ENCODE assay signal across 10 cellular contexts in the genomic region with DNA sequence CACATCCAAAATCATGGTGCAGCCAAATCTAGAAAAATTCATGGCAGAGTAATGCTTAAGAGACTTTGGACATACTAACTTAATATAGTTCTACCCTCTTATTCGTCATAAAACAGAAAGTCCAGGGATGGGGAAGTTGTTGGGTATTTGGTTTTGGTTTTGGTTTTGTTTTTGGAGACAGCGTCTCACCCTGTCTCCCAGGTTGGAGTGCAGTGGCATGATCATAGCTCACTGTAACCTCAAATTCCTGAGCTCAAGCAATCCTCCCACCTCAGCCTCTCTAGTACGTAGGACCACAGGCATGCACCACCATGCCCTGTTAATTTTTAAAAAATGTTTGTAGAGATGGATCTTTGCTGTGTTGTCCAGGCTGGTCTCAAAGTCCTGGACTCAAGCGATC.
DNase-seq lines count a peak whose midpoint lies in the region; ATAC-seq, FAIRE-seq and TF ChIP-seq lines count a peak whose summit lies in the region.
"Had no signal": no experiment of that assay in that cellular context is flagged by ENCODE, and none has a peak within 500 bp of the region (broad histone marks: within the 10 kb centered on the region; RNA-seq: fewer than 3 reads in every experiment).

No MANE protein-coding gene starts in this region.

- peak overlapping the region; percentile 38 for H3K4me3 ChIP-seq in OCI-LY3 (ENCODE audit: low read length)
- no peak overlapping the region for H3K4me3 ChIP-seq in small intestine (ENCODE audit: low read depth in 1 of 2, low read length in 2 of 2)

- H3K27ac Mint-ChIP-seq in activated CD4-positive, alpha-beta T cell treated with anti-CD3 and anti-CD28 coated beads, Interleukin-2, amount 10 ng/mL, durations not matched to agents 24 days and 14 days, result no peak overlapping the region
- no peak overlapping the region for H3K27ac Mint-ChIP-seq in T-cell

- no peaks in the 10 kb centered on the region for H3K9me3 ChIP-seq in OCI-LY3 (ENCODE audit: insufficient read depth, low read length)
- no peaks in the 10 kb centered on the region for H3K9me3 ChIP-seq in small intestine (ENCODE audit: control insufficient read depth, low read depth)

- H3K4me1 ChIP-seq in OCI-LY3 (ENCODE audit: low read length) (peaks cover 20% of the 10 kb centered on the region), small intestine (ENCODE audit: control insufficient read depth in 2 of 2, insufficient read depth in 1 of 2, low read depth in 1 of 2, low read length in 1 of 2) (no peaks in the 10 kb centered on the region)

- H3K27me3 ChIP-seq in OCI-LY3 (ENCODE audit: low read depth, low read length) (no peaks in the 10 kb centered on the region), small intestine (ENCODE audit: control insufficient read depth in 2 of 2, insufficient read depth in 2 of 2, low read length in 2 of 2) (no peaks in the 10 kb centered on the region)

- H3K9ac ChIP-seq in OCI-LY3 (ENCODE audit: low read length), result no peak overlapping the region

- H3K27me3 Mint-ChIP-seq in activated CD4-positive, alpha-beta T cell treated with anti-CD3 and anti-CD28 coated beads, Interleukin-2, amount 10 ng/mL, durations not matched to agents 24 days and 14 days, result no peaks in the 10 kb centered on the region
- no peaks in the 10 kb centered on the region for H3K27me3 Mint-ChIP-seq in T-cell

- H3K36me3 ChIP-seq in OCI-LY3 (replicated peaks; ENCODE audit: low read depth, low read length), result no peaks in the 10 kb centered on the region
- no peaks in the 10 kb centered on the region for H3K36me3 ChIP-seq in small intestine (ENCODE audit: control insufficient read depth in 2 of 2, insufficient read depth in 2 of 2, low read length in 2 of 2)

- no peak for DNase-seq in activated CD4-positive, alpha-beta T cell treated with anti-CD3 and anti-CD28 coated beads, Interleukin-2, amount 10 ng/mL, durations not matched to agents 24 days and 14 days
- DNase-seq in activated CD4-positive, alpha-beta T cell treated with anti-CD3 and anti-CD28 coated beads, Interleukin-2, amount 50 U/mL, for 4 hours, result no peak
- DNase-seq in small intestine, result peak; percentile 11
- no peak for DNase-seq in activated naive CD4-positive, alpha-beta T cell treated with anti-CD3 and anti-CD28 coated beads, Interleukin-2, amount 50 U/mL, for 16 hours
- DNase-seq in T-cell, result no peak
- DNase-seq in Ammon's horn (ENCODE audit: low spot score), result no peak

- H3K79me2 ChIP-seq in OCI-LY3 (ENCODE audit: low read length), result no peaks in the 10 kb centered on the region

- WGBS in small intestine, 3 donors, result 42 to 63% (median 43%) methylated on average over 4 of the region's 4 CpGs

- peaks cover 3% of the 10 kb centered on the region for H3K4me1 Mint-ChIP-seq in activated CD4-positive, alpha-beta T cell treated with anti-CD3 and anti-CD28 coated beads, Interleukin-2, amount 10 ng/mL, durations not matched to agents 24 days and 14 days
- no peaks in the 10 kb centered on the region for H3K4me1 Mint-ChIP-seq in T-cell

- CTCF ChIA-PET in T-cell (lab: Charles Lee), result no interaction called here

- intact Hi-C loops in activated CD4-positive, alpha-beta T cell treated with anti-CD3 and anti-CD28 coated beads, Interleukin-2, amount 10 ng/mL, durations not matched to agents 24 days and 14 days (cut with micrococcal nuclease), result no loop called here

- H3K4me2 ChIP-seq in OCI-LY3 (ENCODE audit: low read length), result peak overlapping the region; percentile 43

- H3K27ac ChIP-seq in OCI-LY3 (ENCODE audit: low read length), result peak overlapping the region; percentile 15; the same call in 1 of the 2 replicates
- H3K27ac ChIP-seq in small intestine (ENCODE audit: low read depth in 1 of 2, low read length in 1 of 2), result no peak overlapping the region

- TF ChIP-seq CTCF in OCI-LY3 (IDR thresholded peaks at IDR 0.05; ENCODE audit: low read depth, low read length), result no peak

- FAIRE-seq in small intestine (lab: Jason Lieb, UNC), result no peak
- FAIRE-seq: A204.1 had no signal

- H4K20me1 ChIP-seq in OCI-LY3 (ENCODE audit: insufficient read depth, low read length), result no peaks in the 10 kb centered on the region

- no peaks in the 10 kb centered on the region for H3K36me3 Mint-ChIP-seq in activated CD4-positive, alpha-beta T cell treated with anti-CD3 and anti-CD28 coated beads, Interleukin-2, amount 10 ng/mL, durations not matched to agents 24 days and 14 days (ENCODE audit: low read depth)
- no peaks in the 10 kb centered on the region for H3K36me3 Mint-ChIP-seq in T-cell

- H3K9me3 Mint-ChIP-seq in activated CD4-positive, alpha-beta T cell treated with anti-CD3 and anti-CD28 coated beads, Interleukin-2, amount 10 ng/mL, durations not matched to agents 24 days and 14 days, result peaks cover 8% of the 10 kb centered on the region
- peaks cover 0 to 9% (median 0%) of the 10 kb centered on the region in 3 donors for H3K9me3 Mint-ChIP-seq in T-cell

- POLR2A ChIA-PET in T-cell (lab: Charles Lee), result no interaction called here

- peak overlapping the region; percentile 37 for H3K4me3 Mint-ChIP-seq in activated CD4-positive, alpha-beta T cell treated with anti-CD3 and anti-CD28 coated beads, Interleukin-2, amount 10 ng/mL, durations not matched to agents 24 days and 14 days
- H3K4me3 Mint-ChIP-seq in T-cell, result no peak overlapping the region

- peak overlapping the region; percentile 61 for H2AFZ ChIP-seq in OCI-LY3 (ENCODE audit: low read depth, low read length)

- ATAC-seq in HG03045 (IDR thresholded peaks at IDR 0.05; ENCODE audit: unreplicated experiment) (peak; percentile 64), T-cell (replicated peaks in 1 of 4) (no peak)
- ATAC-seq: Panc1 had no signal
